Comparison of ENCODE assay signal across 10 cellular contexts in genomic region chr9:95028855-95029219, GRCh38.
DNase-seq lines count a peak whose midpoint lies in the region; ATAC-seq and TF ChIP-seq lines count a peak whose summit lies in the region.
"Had no signal": no experiment of that assay in that cellular context is flagged by ENCODE, and none has a peak within 500 bp of the region (broad histone marks: within the 10 kb centered on the region; RNA-seq: fewer than 3 reads in every experiment).

No MANE protein-coding gene starts in this region.

- H3K27me3 ChIP-seq in right lobe of liver, result no peaks in the 10 kb centered on the region
- H3K27me3 ChIP-seq in suprapubic skin, result no peaks in the 10 kb centered on the region

- no peak for TF ChIP-seq EP300 in suprapubic skin (IDR thresholded peaks at IDR 0.05)

- H3K4me1 ChIP-seq in right lobe of liver (peaks cover 0 to 73% (median 38%) of the 10 kb centered on the region in 4 donors), suprapubic skin (peaks cover 88% of the 10 kb centered on the region)

- WGBS in right lobe of liver (ENCODE audit: insufficient coverage, low coverage, low lambda C conversion rate, missing lambda C conversion rate), result 84% methylated on average over 5 of the region's 8 CpGs
- 84% methylated on average over 8 of the region's 8 CpGs for WGBS in suprapubic skin

- H3K36me3 ChIP-seq in right lobe of liver, result peaks cover 0 to 9% (median 1%) of the 10 kb centered on the region in 4 donors
- peaks cover 6% of the 10 kb centered on the region for H3K36me3 ChIP-seq in suprapubic skin

- TF ChIP-seq CTCF in right lobe of liver (IDR thresholded peaks at IDR 0.05) (no peak), suprapubic skin (IDR thresholded peaks at IDR 0.05) (no peak)

- intact Hi-C loops in right lobe of liver (cut with DNase I), result no loop called here

- TF ChIP-seq POLR2A in right lobe of liver (IDR thresholded peaks at IDR 0.05), result no peak
- no peak for TF ChIP-seq POLR2A in suprapubic skin (IDR thresholded peaks at IDR 0.05)

- ATAC-seq in right lobe of liver (no peak), GM21367 (IDR thresholded peaks at IDR 0.05; ENCODE audit: unreplicated experiment) (no peak), GM18502 (IDR thresholded peaks at IDR 0.05; ENCODE audit: poor library complexity, unreplicated experiment) (no peak)

- H3K4me3 ChIP-seq in right lobe of liver (no peak overlapping the region), suprapubic skin (no peak overlapping the region)

- peak overlapping the region; percentile 67 to 83 (median 77) for H3K27ac ChIP-seq in right lobe of liver
- H3K27ac ChIP-seq in suprapubic skin, result peak overlapping the region; percentile 16
- H3K27ac ChIP-seq: C4-2B had no signal

- DNase-seq in DMS79 treated with DMSO at 0.1 percent for 48 hours (lab: John Stamatoyannopoulos, UW) (peak; percentile 52), NCI-H526 (lab: John Stamatoyannopoulos, UW) (peak; percentile 50 to 64), right lobe of liver (no peak), suprapubic skin (ENCODE audit: low spot score in 2 of 2) (no peak), LoVo (ENCODE audit: low spot score) (no peak), NCI-H524 (lab: John Stamatoyannopoulos, UW) (no peak)
- DNase-seq: activated CD8-positive, alpha-beta memory T cell treated with anti-CD3 and anti-CD28 coated beads, Interleukin-2, amount 50 U/mL, for 4 hours had no signal

- H3K9me3 ChIP-seq in right lobe of liver (no peaks in the 10 kb centered on the region), suprapubic skin (no peaks in the 10 kb centered on the region)

Comparison
In these comparisons a context has a peak if more than half of its experiments do, and no peak if none do; other contexts are left out.
1. DNase-seq: peak in DMS79 treated with DMSO at 0.1 percent for 48 hours (single experiment) and NCI-H526 (2 of 2); none in right lobe of liver (0 of 3), suprapubic skin (0 of 2), LoVo (single experiment) and NCI-H524 (0 of 2).